ENCODE assay signal across 31 cellular contexts in the genomic region with DNA sequence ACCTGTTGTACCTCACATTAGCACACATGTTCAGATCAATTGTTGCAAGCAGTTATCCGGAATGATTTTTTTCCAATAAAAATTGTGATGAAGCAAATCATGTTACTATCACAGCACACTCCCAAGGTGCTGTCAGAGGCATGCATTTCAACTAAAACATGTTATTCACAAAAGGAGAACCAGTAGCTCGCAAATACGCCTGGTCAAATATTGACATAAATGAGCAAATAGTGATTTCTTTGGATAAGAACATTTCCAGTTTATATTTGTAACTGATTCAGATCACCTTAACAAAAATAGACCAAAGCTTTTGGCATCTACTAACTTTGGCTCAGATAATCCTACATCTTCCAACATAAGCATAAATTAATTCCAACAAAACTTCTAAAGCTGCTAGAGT.
"Had no signal": no experiment of that assay in that cellular context is flagged by ENCODE, and none has a peak within 500 bp of the region (broad histone marks: within the 10 kb centered on the region; RNA-seq: fewer than 3 reads in every experiment).

No MANE protein-coding gene starts in this region.

- H3K36me3 ChIP-seq: ascending aorta, cardiac muscle cell, colonic mucosa had no signal

- H3K27me3 Mint-ChIP-seq: activated CD4-positive, alpha-beta T cell treated with anti-CD3 and anti-CD28 coated beads, Interleukin-2, amount 10 ng/mL, durations not matched to agents 7 days and 5 days; activated CD8-positive, alpha-beta T cell treated with anti-CD3 and anti-CD28 coated beads for 36 hours; brain; T-helper 17 cell had no signal

- H3K27ac ChIP-seq: adrenal gland, ascending aorta, cardiac muscle cell, colonic mucosa, epithelial cell of prostate, esophagus squamous epithelium, heart right ventricle, left ventricle myocardium inferior, parathyroid adenoma, right atrium auricular region, spleen, suprapubic skin, tibial nerve had no signal

- H3K4me3 ChIP-seq: adrenal gland, ascending aorta, cardiac muscle cell, colonic mucosa, esophagus squamous epithelium, heart right ventricle, left ventricle myocardium inferior, right atrium auricular region, spleen, suprapubic skin, tibial nerve had no signal

- H3K4me1 Mint-ChIP-seq: brain, neural crest cell, WTC11 had no signal

- FAIRE-seq: endometrium had no signal

- H3K4me3 Mint-ChIP-seq: activated CD4-positive, alpha-beta T cell treated with anti-CD3 and anti-CD28 coated beads, Interleukin-2, amount 10 ng/mL, durations not matched to agents 7 days and 5 days; activated CD8-positive, alpha-beta T cell treated with anti-CD3 and anti-CD28 coated beads for 36 hours; activated T-cell treated with anti-CD3 and anti-CD28 coated beads, Interleukin-2, amount 50 U/mL, for 72 hours; brain; neural crest cell; T-helper 17 cell; WTC11 had no signal

- H3K27ac Mint-ChIP-seq: activated CD4-positive, alpha-beta T cell treated with anti-CD3 and anti-CD28 coated beads, Interleukin-2, amount 10 ng/mL, durations not matched to agents 7 days and 5 days; activated CD8-positive, alpha-beta T cell treated with anti-CD3 and anti-CD28 coated beads for 36 hours; activated naive CD4-positive, alpha-beta T cell treated with anti-CD3 and anti-CD28 coated beads, Interleukin-2, amount 50 U/mL, for 72 hours; activated T-cell treated with anti-CD3 and anti-CD28 coated beads, Interleukin-2, amount 50 U/mL, for 72 hours; T-helper 17 cell; WTC11 had no signal

- H3K4me1 ChIP-seq: adrenal gland, colonic mucosa, esophagus squamous epithelium, parathyroid adenoma, suprapubic skin had no signal

- H3K27me3 ChIP-seq: adrenal gland, ascending aorta, cardiac muscle cell, colonic mucosa, esophagus squamous epithelium, heart right ventricle, right atrium auricular region, spleen, suprapubic skin, tibial nerve had no signal

- H3K9me3 Mint-ChIP-seq: activated CD8-positive, alpha-beta T cell treated with anti-CD3 and anti-CD28 coated beads for 36 hours; activated naive CD4-positive, alpha-beta T cell treated with anti-CD3 and anti-CD28 coated beads, Interleukin-2, amount 50 U/mL, for 72 hours; activated T-cell treated with anti-CD3 and anti-CD28 coated beads, Interleukin-2, amount 50 U/mL, for 72 hours; brain; WTC11 had no signal

- DNase-seq: activated CD4-positive, alpha-beta T cell treated with anti-CD3 and anti-CD28 coated beads for 1 hour; activated CD4-positive, alpha-beta T cell treated with anti-CD3 and anti-CD28 coated beads, Interleukin-2, amount 10 ng/mL, durations not matched to agents 7 days and 5 days; activated CD8-positive, alpha-beta T cell treated with anti-CD3 and anti-CD28 coated beads for 36 hours; activated naive CD4-positive, alpha-beta T cell; activated T-cell treated with anti-CD3 and anti-CD28 coated beads, Interleukin-2, amount 50 U/mL, for 72 hours; adrenal gland; cerebellar nuclear complex; colonic mucosa; effector CD8-positive, alpha-beta T cell; esophagus squamous epithelium; foreskin melanocyte; heart right ventricle; kidney glomerular epithelial cell; left ventricle myocardium inferior; nucleus accumbens; spleen; stimulated activated naive CD4-positive, alpha-beta T cell; T-helper 17 cell; T1000 had no signal

- H3K9me3 ChIP-seq: adrenal gland, ascending aorta, colonic mucosa, esophagus squamous epithelium, heart right ventricle, left ventricle myocardium inferior, right atrium auricular region, spleen, suprapubic skin, tibial nerve had no signal
